ENCODE assay signal across 8 cellular contexts in genomic region chr10:120735773-120736371, GRCh38.
DNase-seq lines count a peak whose midpoint lies in the region; ATAC-seq and TF ChIP-seq lines count a peak whose summit lies in the region.

No MANE protein-coding gene starts in this region.

- ATAC-seq in HG03342 (IDR thresholded peaks at IDR 0.05; ENCODE audit: unreplicated experiment) (peak; percentile 61), HG03045 (IDR thresholded peaks at IDR 0.05; ENCODE audit: unreplicated experiment) (no peak)

- H3K36me3 ChIP-seq in tibial artery: no peaks in the 10 kb centered on the region

- TF ChIP-seq CTCF in GM12864 (IDR thresholded peaks at IDR 0.05; ENCODE audit: low read depth, low read length, missing control alignments) (peak; percentile 57), foreskin fibroblast (IDR thresholded peaks at IDR 0.05; ENCODE audit: low read depth, low read length) (peak; percentile 54), tibial artery (IDR thresholded peaks at IDR 0.05) (peak; percentile 26 to 37)

- H3K9me3 ChIP-seq in tibial artery: no peaks in the 10 kb centered on the region

- H3K27ac ChIP-seq in tibial artery: no peak overlapping the region

- no peak for DNase-seq in GM12864 (ENCODE audit: low read depth)
- DNase-seq in SIG-M5 treated with dmso at 0.1 percent for 504 hours (lab: John Stamatoyannopoulos, UW; ENCODE audit: unreplicated experiment): peak; percentile 33
- peak in 1 of 2 donors; percentile 39 for DNase-seq in foreskin fibroblast
- no peak for DNase-seq in tibial artery
- no peak for DNase-seq in UCSD-AML1 (lab: John Stamatoyannopoulos, UW; ENCODE audit: unreplicated experiment)
- DNase-seq in activated CD4-positive, alpha-beta T cell treated with anti-CD3 and anti-CD28 coated beads for 48 hours: no peak

- H3K4me3 ChIP-seq in GM12864 (ENCODE audit: low read depth, low read length): no peak overlapping the region
- H3K4me3 ChIP-seq in foreskin fibroblast (ENCODE audit: low read depth in 1 of 2, low read length in 2 of 2): no peak overlapping the region
- no peak overlapping the region for H3K4me3 ChIP-seq in tibial artery

- intact Hi-C loops in tibial artery (cut with DNase I; ENCODE audit: low total_unique reads): no loop called here

- no peaks in the 10 kb centered on the region for H3K27me3 ChIP-seq in tibial artery

- H3K4me1 ChIP-seq in tibial artery: no peaks in the 10 kb centered on the region
